1 cellular context compared by ENCODE assay signal in the genomic region with DNA sequence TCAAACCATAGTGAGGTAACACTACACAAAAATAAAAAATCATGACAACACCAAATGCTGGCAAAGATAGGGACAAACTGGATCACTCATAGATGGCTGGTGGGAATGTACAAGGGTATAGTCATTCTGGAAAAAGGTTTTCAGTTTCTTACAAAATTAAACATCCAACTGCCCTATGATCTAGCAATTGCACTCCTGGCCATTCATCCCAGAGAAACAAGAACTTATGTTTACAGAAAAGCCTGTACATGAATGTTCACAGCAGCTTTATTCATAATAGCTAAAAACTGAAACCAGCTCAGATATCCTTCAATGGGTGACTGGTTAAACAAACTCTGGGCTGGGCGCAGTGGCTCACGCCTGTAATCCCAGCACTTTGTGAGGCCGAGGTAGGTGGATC.
A peak's percentile ranks its signal among the peaks of the same experiment; 100 is the strongest.
TF ChIP-seq lines count a peak whose summit lies in the region.

No MANE protein-coding gene starts in this region.

TF ChIP-seq in K562, 482 proteins besides CTCF, POLR2A, EP300 and RAD21:
- TF ChIP-seq MCM2 (IDR thresholded peaks at IDR 0.05; ENCODE audit: low read depth) (no peak), RBM25 (IDR thresholded peaks at IDR 0.05; ENCODE audit: low read depth, low read length, severe bottlenecking) (peak; percentile 59)
